26 cellular contexts compared by ENCODE assay signal in the genomic region with DNA sequence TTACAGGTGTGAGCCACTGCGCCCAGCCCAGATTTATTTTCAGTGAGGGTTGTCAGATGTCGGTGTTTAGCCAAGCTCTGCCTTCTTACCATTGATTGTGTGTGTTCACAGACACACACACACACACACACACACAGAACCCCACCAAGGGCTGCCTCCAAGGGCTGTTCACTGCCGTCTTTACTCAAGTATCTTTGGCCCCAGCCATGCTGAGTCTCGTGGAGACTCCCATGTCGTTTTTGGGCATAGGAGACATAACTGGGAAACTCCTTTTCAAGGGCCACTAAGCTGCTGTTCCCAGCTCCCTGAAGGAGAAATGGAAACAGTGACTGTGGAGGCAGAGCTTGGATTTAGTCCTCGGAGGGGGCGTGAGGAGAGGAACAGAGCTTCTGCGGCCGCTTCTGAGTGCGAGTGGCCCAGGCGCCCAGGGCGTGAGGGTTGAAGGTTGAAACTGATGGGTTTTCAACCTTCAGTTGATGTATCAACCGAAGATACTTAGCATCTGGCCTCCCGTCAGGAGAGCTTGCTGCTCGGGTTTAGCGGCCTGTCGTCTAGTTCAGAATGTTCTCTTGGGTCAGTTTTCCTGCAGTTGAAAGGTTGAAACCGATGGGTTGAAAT.
"Had no signal": no experiment of that assay in that cellular context is flagged by ENCODE, and none has a peak within 500 bp of the region (broad histone marks: within the 10 kb centered on the region; RNA-seq: fewer than 3 reads in every experiment).

No MANE protein-coding gene starts in this region.

- H3K27ac ChIP-seq: heart left ventricle, ovary, psoas muscle, skin epidermis, stomach, VCaP had no signal

- ATAC-seq: activated CD4-positive, CD25-positive, alpha-beta regulatory T cell treated with anti-CD3 and anti-CD28 coated beads, Interleukin-2, amount 50 U/mL, for 24 hours; activated naive CD4-positive, alpha-beta T cell treated with anti-CD3 and anti-CD28 coated beads, Interleukin-2, amount 50 U/mL, for 72 hours; activated T-helper 17 cell treated with anti-CD3 and anti-CD28 coated beads, Interleukin-2, amount 50 U/mL, for 72 hours; heart left ventricle; left cardiac atrium; mucosa of descending colon; stimulated activated effector memory CD8-positive, alpha-beta T cell treated with anti-CD3 and anti-CD28 coated beads, Interleukin-12 subunit alpha, Interleukin-12 subunit beta, amount 100 ng/mL, for 72 hours had no signal

- H3K36me3 ChIP-seq: heart left ventricle, ovary, stomach had no signal

- DNase-seq: activated CD4-positive, alpha-beta T cell treated with anti-CD3 and anti-CD28 coated beads, Interleukin-2, amount 50 U/mL, for 1 hour; activated CD8-positive, alpha-beta memory T cell treated with anti-CD3 and anti-CD28 coated beads for 24 hours; activated CD8-positive, alpha-beta memory T cell treated with anti-CD3 and anti-CD28 coated beads, Interleukin-2, amount 50 U/mL, for 4 hours; activated T-cell treated with anti-CD3 and anti-CD28 coated beads, Interleukin-2, amount 50 U/mL, for 24 hours; aorta; heart left ventricle; islet precursor cell; left cardiac atrium; mesenchymal stem cell; mucosa of descending colon; ovary; psoas muscle; right cardiac atrium; stomach; SW 1271; trophoblast cell had no signal

- H3K4me3 ChIP-seq: dorsolateral prefrontal cortex, heart left ventricle, mucosa of descending colon, ovary, psoas muscle, skin epidermis, stomach had no signal

- H3K36me3 Mint-ChIP-seq: activated naive CD4-positive, alpha-beta T cell treated with anti-CD3 and anti-CD28 coated beads, Interleukin-2, amount 50 U/mL, for 72 hours; brain; stimulated activated effector memory CD8-positive, alpha-beta T cell treated with anti-CD3 and anti-CD28 coated beads, Interleukin-12 subunit alpha, Interleukin-12 subunit beta, amount 100 ng/mL, for 72 hours had no signal

- H3K4me3 Mint-ChIP-seq: activated T-cell treated with anti-CD3 and anti-CD28 coated beads, Interleukin-2, amount 50 U/mL, for 24 hours; activated T-helper 17 cell treated with anti-CD3 and anti-CD28 coated beads, Interleukin-2, amount 50 U/mL, for 72 hours; brain; central memory CD8-positive, alpha-beta T cell; neural crest cell; stimulated activated effector memory CD8-positive, alpha-beta T cell treated with anti-CD3 and anti-CD28 coated beads, Interleukin-12 subunit alpha, Interleukin-12 subunit beta, amount 100 ng/mL, for 72 hours had no signal

- H3K4me1 Mint-ChIP-seq: activated T-helper 17 cell treated with anti-CD3 and anti-CD28 coated beads, Interleukin-2, amount 50 U/mL, for 72 hours; central memory CD8-positive, alpha-beta T cell; stimulated activated effector memory CD8-positive, alpha-beta T cell treated with anti-CD3 and anti-CD28 coated beads, Interleukin-12 subunit alpha, Interleukin-12 subunit beta, amount 100 ng/mL, for 72 hours had no signal

- H3K27ac Mint-ChIP-seq: activated naive CD4-positive, alpha-beta T cell treated with anti-CD3 and anti-CD28 coated beads, Interleukin-2, amount 50 U/mL, for 72 hours; activated T-cell treated with anti-CD3 and anti-CD28 coated beads, Interleukin-2, amount 50 U/mL, for 24 hours; activated T-helper 17 cell treated with anti-CD3 and anti-CD28 coated beads, Interleukin-2, amount 50 U/mL, for 72 hours; stimulated activated effector memory CD8-positive, alpha-beta T cell treated with anti-CD3 and anti-CD28 coated beads, Interleukin-12 subunit alpha, Interleukin-12 subunit beta, amount 100 ng/mL, for 72 hours had no signal

- H3K27me3 ChIP-seq: heart left ventricle, ovary had no signal

- H3K9me3 ChIP-seq: heart left ventricle, mucosa of descending colon, ovary, psoas muscle, stomach had no signal

- H3K9me3 Mint-ChIP-seq: activated T-cell treated with anti-CD3 and anti-CD28 coated beads, Interleukin-2, amount 50 U/mL, for 24 hours; activated T-helper 17 cell treated with anti-CD3 and anti-CD28 coated beads, Interleukin-2, amount 50 U/mL, for 72 hours; neural crest cell had no signal
